1 cellular context compared by ENCODE assay signal in genomic region chr1:180925471-180926051, GRCh38.
TF ChIP-seq lines count a peak whose summit lies in the region.

No MANE protein-coding gene starts in this region.

TF ChIP-seq in GM23338, 12 proteins besides CTCF, POLR2A, EP300 and RAD21 (continued from another document):
- TF ChIP-seq ZNF462 (CRISPR knock-in tag; IDR thresholded peaks at IDR 0.05): no peak
